28 cellular contexts compared by ENCODE assay signal in genomic region chr4:149498246-149498645, GRCh38.
"Had no signal": no experiment of that assay in that cellular context is flagged by ENCODE, and none has a peak within 500 bp of the region (broad histone marks: within the 10 kb centered on the region; RNA-seq: fewer than 3 reads in every experiment).

No MANE protein-coding gene starts in this region.

- H3K27ac ChIP-seq: Peyer's patch, WERI-Rb-1 had no signal

- H3K27me3 ChIP-seq: MG63, Peyer's patch had no signal

- H3K4me1 ChIP-seq: Peyer's patch had no signal

- DNase-seq: activated CD4-positive, alpha-beta memory T cell treated with anti-CD3 and anti-CD28 coated beads, Interleukin-2, amount 10 ng/mL, durations not matched to agents 7 days and 5 days; activated CD4-positive, alpha-beta T cell treated with anti-CD3 and anti-CD28 coated beads for 1 hour; activated CD4-positive, alpha-beta T cell treated with anti-CD3 and anti-CD28 coated beads for 48 hours; activated CD4-positive, CD25-positive, alpha-beta regulatory T cell; activated CD8-positive, alpha-beta memory T cell treated with anti-CD3 and anti-CD28 coated beads for 24 hours; activated CD8-positive, alpha-beta memory T cell treated with anti-CD3 and anti-CD28 coated beads, Interleukin-2, amount 10 ng/mL, durations not matched to agents 7 days and 5 days; activated CD8-positive, alpha-beta memory T cell treated with anti-CD3 and anti-CD28 coated beads, Interleukin-2, amount 50 U/mL, for 48 hours; activated effector memory CD4-positive, alpha-beta T cell treated with Interleukin-2 at 50 U/mL for 16 hours; activated naive CD4-positive, alpha-beta T cell treated with anti-CD3 and anti-CD28 coated beads, Interleukin-2, amount 10 ng/mL, durations not matched to agents 7 days and 5 days; activated naive CD8-positive, alpha-beta T cell treated with anti-CD3 and anti-CD28 coated beads, Interleukin-2, amount 50 U/mL, for 24 hours; activated T-cell treated with anti-CD3 and anti-CD28 coated beads, Interleukin-2, amount 50 U/mL, for 48 hours; anterior cingulate cortex; central memory CD4-positive, alpha-beta T cell; MG63; NCI-H1048; NCI-H1105 treated with DMSO at 0.1 percent for 48 hours; NCI-H1436; NCI-H1694 treated with DMSO at 0.1 percent for 48 hours; NCI-H2029; NCI-H345; NCI-H524 treated with DMSO at 0.1 percent for 48 hours; PC-3; Peyer's patch; RPMI8226; SIG-M5; T1000; WERI-Rb-1 had no signal

- H3K36me3 ChIP-seq: MG63, Peyer's patch, WERI-Rb-1 had no signal

- ATAC-seq: activated CD8-positive, alpha-beta memory T cell treated with anti-CD3 and anti-CD28 coated beads, Interleukin-2, amount 10 ng/mL, durations not matched to agents 7 days and 5 days; activated naive CD8-positive, alpha-beta T cell treated with anti-CD3 and anti-CD28 coated beads, Interleukin-2, amount 50 U/mL, for 24 hours; PC-3; SK-N-SH treated with all-trans-retinoic acid at 6 μM for 48 hours had no signal

- H3K9me3 ChIP-seq: MG63, Peyer's patch had no signal

- H3K4me3 ChIP-seq: MG63, Peyer's patch had no signal
